In genomic region chr14:51627313-51627712, GRCh38 we compare ENCODE assay signal across 14 cellular contexts. TPM values are rescaled to one million over a fixed set of nuclear protein-coding genes. Genes with fewer than 3 reads are reported as not detected.
DNase-seq lines count a peak whose midpoint lies in the region; ATAC-seq, FAIRE-seq and TF ChIP-seq lines count a peak whose summit lies in the region.
"Had no signal": no experiment of that assay in that cellular context is flagged by ENCODE, and none has a peak within 500 bp of the region (broad histone marks: within the 10 kb centered on the region; RNA-seq: fewer than 3 reads in every experiment).

No MANE protein-coding gene starts in this region.

- no peak overlapping the region for H3K9ac ChIP-seq in H1 (replicated peaks in 1 of 4; ENCODE audit: extremely low read depth in 1 of 4, low read depth in 3 of 4, low read length in 3 of 4)

- TF ChIP-seq CTCF in A549 (IDR thresholded peaks at IDR 0.05) (no peak), H1 (IDR thresholded peaks at IDR 0.05; ENCODE audit: control extremely low read depth in 1 of 3, insufficient read depth in 1 of 3, low read depth in 1 of 3, low read length in 3 of 3) (no peak)

- CTCF ChIA-PET in A549 (lab: Yijun Ruan, JAX) = no interaction called here
- CTCF ChIA-PET in H1 (lab: Charles Lee; ENCODE audit: partially characterized antibody) = no interaction called here

- no peaks in the 10 kb centered on the region for H3K9me3 ChIP-seq in A549
- H3K9me3 ChIP-seq in H1 (ENCODE audit: insufficient read depth in 2 of 2, low read depth in 1 of 2, low read length in 1 of 2) = no peaks in the 10 kb centered on the region

- no peak overlapping the region for H4K8ac ChIP-seq in H1 (ENCODE audit: extremely low read depth, insufficient read depth, low read length)

- H4K5ac ChIP-seq in H1 (ENCODE audit: insufficient read length, low read depth, low read length) = no peak overlapping the region

- no peaks in the 10 kb centered on the region for H3K79me1 ChIP-seq in H1 (ENCODE audit: low read depth, low read length)

- DNase-seq in A549 (ENCODE audit: low read depth in 1 of 2, low spot score in 1 of 2) = no peak
- no peak for DNase-seq in GM19239 (ENCODE audit: insufficient read length, low spot score)
- peak; percentile 31 for DNase-seq in NCI-H510A treated with DMSO at 0.1 percent for 48 hours (lab: John Stamatoyannopoulos, UW)
- no peak for DNase-seq in H1 (ENCODE audit: low read depth in 1 of 2, low spot score in 2 of 2)
- DNase-seq in activated effector memory CD4-positive, alpha-beta T cell treated with anti-CD3 and anti-CD28 coated beads, Interleukin-2, amount 50 U/mL, for 16 hours = no peak
- no peak for DNase-seq in NCI-H1048 (lab: John Stamatoyannopoulos, UW)
- no peak for DNase-seq in D341Med (ENCODE audit: low spot score)
- DNase-seq: CD4-positive, alpha-beta memory T cell; KG1; NCI-H1930; NCI-H2227 treated with DMSO at 0.1 percent for 48 hours; NCI-H526 treated with DMSO at 0.1 percent for 48 hours had no signal

- no peak overlapping the region for H2BK20ac ChIP-seq in H1 (ENCODE audit: low read length)

- H3K4me1 ChIP-seq in A549 = no peaks in the 10 kb centered on the region
- no peaks in the 10 kb centered on the region for H3K4me1 ChIP-seq in H1 (replicated peaks in 1 of 4; ENCODE audit: control insufficient read depth in 3 of 4, insufficient read depth in 4 of 4, low read length in 3 of 4)

- H2BK120ac ChIP-seq in H1 (replicated peaks; ENCODE audit: low read depth, low read length) = no peak overlapping the region

- H4K20me1 ChIP-seq in H1 (replicated peaks in 1 of 2; ENCODE audit: control insufficient read depth in 1 of 2, insufficient read depth in 2 of 2, low read length in 2 of 2) = no peaks in the 10 kb centered on the region

- H3K4me2 ChIP-seq in A549 (no peak overlapping the region; the same call in 2 of the 3 replicates), H1 (ENCODE audit: insufficient read depth in 1 of 2, low read depth in 2 of 2, low read length in 2 of 2) (no peak overlapping the region)

- H3K79me2 ChIP-seq in H1 (ENCODE audit: control insufficient read depth in 1 of 2, insufficient read depth in 2 of 2, low read length in 2 of 2) = no peaks in the 10 kb centered on the region

- H3K14ac ChIP-seq in H1 (ENCODE audit: insufficient read length) = no peak overlapping the region

- no peaks in the 10 kb centered on the region; the same call in 1 of the 2 replicates for H3K23me2 ChIP-seq in H1 (ENCODE audit: low read depth, low read length)

- no peak overlapping the region for H3K4ac ChIP-seq in H1 (replicated peaks; ENCODE audit: insufficient read length, low read depth, low read length)

- no peak overlapping the region for H2BK15ac ChIP-seq in H1 (ENCODE audit: low read length)

- no peak for TF ChIP-seq EP300 in A549 (IDR thresholded peaks at IDR 0.05)
- no peak for TF ChIP-seq EP300 in H1 (IDR thresholded peaks at IDR 0.05; ENCODE audit: borderline replicate concordance in 1 of 2, low read depth in 2 of 2, low read length in 2 of 2)

- no peak overlapping the region for H2AK5ac ChIP-seq in H1 (ENCODE audit: low read depth, low read length)

- H3K4me3 ChIP-seq in A549 (no peak overlapping the region), H1 (ENCODE audit: extremely low read depth in 1 of 4, insufficient read depth in 2 of 4, low read depth in 3 of 4, low read length in 4 of 4) (no peak overlapping the region)

- no peaks in the 10 kb centered on the region for H3K36me3 ChIP-seq in H1 (ENCODE audit: control insufficient read depth in 2 of 4, insufficient read depth in 4 of 4, low read length in 3 of 4)

- no peak overlapping the region for H4K91ac ChIP-seq in H1 (replicated peaks; ENCODE audit: insufficient read length, low read length)

- no peak; a peak in 2 of 6 replicates for ATAC-seq in A549
- ATAC-seq in GM18517 (IDR thresholded peaks at IDR 0.05; ENCODE audit: unreplicated experiment) = no peak
- ATAC-seq: Right ventricle myocardium inferior had no signal

- TF ChIP-seq RAD21 in A549 (conservative IDR thresholded peaks at IDR 0.05 in 1 of 2, IDR thresholded peaks at IDR 0.05 in 1 of 2) (no peak), H1 (IDR thresholded peaks at IDR 0.05 in 1 of 2, conservative IDR thresholded peaks at IDR 0.05 in 1 of 2; ENCODE audit: low read depth in 2 of 2, low read length in 2 of 2) (no peak)

- no peak overlapping the region for H2BK5ac ChIP-seq in H1 (ENCODE audit: low read depth, low read length)

- no peak overlapping the region for H3K56ac ChIP-seq in H1 (replicated peaks; ENCODE audit: insufficient read length, low read depth, low read length)

- no peak overlapping the region for H3K18ac ChIP-seq in H1 (ENCODE audit: extremely low read depth, low read length)

- H3K27me3 ChIP-seq in H1 (replicated peaks in 1 of 4; ENCODE audit: control insufficient read depth in 3 of 4, extremely low read depth in 1 of 4, insufficient read depth in 3 of 4, low read length in 3 of 4) = no peaks in the 10 kb centered on the region

- H3K23ac ChIP-seq in H1 (ENCODE audit: insufficient read length) = no peak overlapping the region

- peak; percentile 84 for FAIRE-seq in A549 (lab: Jason Lieb, UNC)
- FAIRE-seq in GM19239 (lab: Jason Lieb, UNC) = peak; percentile 48
- no peak for FAIRE-seq in H1 (lab: Jason Lieb, UNC)

- H2BK12ac ChIP-seq in H1 (ENCODE audit: low read depth, low read length) = no peak overlapping the region

- POLR2A ChIA-PET in A549 (lab: Yijun Ruan, JAX) (no interaction called here), H1 (lab: Charles Lee; ENCODE audit: partially characterized antibody) (no interaction called here)

- H3K27ac ChIP-seq in A549 (no peak overlapping the region), H1 (ENCODE audit: low read depth, low read length) (no peak overlapping the region)

- H2AFZ ChIP-seq in H1 (ENCODE audit: low read length) = 0 out of 2 replicates have a peak overlapping the region, but pooled peaks have one; percentile 42

- TF ChIP-seq POLR2A in A549 (IDR thresholded peaks at IDR 0.05; ENCODE audit: low read length) (no peak), H1 (IDR thresholded peaks at IDR 0.05; ENCODE audit: control extremely low read depth in 1 of 2, low read depth in 2 of 2, low read length in 2 of 2) (no peak)

TF ChIP-seq in A549, 52 proteins besides CTCF, POLR2A, EP300 and RAD21 (continues in another document):
- TF ChIP-seq NR3C1 (IDR thresholded peaks at IDR 0.05) (no peak), FOSB (CRISPR knock-in tag; IDR thresholded peaks at IDR 0.05) (no peak), ZFP36 (IDR thresholded peaks at IDR 0.05; ENCODE audit: borderline replicate concordance, partially characterized antibody) (no peak), GATA3 (IDR thresholded peaks at IDR 0.05; ENCODE audit: borderline replicate concordance) (no peak)
- TF ChIP-seq, protein P1, sequence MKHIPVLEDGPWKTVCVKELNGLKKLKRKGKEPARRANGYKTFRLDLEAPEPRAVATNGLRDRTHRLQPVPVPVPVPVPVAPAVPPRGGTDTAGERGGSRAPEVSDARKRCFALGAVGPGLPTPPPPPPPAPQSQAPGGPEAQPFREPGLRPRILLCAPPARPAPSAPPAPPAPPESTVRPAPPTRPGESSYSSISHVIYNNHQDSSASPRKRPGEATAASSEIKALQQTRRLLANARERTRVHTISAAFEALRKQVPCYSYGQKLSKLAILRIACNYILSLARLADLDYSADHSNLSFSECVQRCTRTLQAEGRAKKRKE (CRISPR knock-in tag; IDR thresholded peaks at IDR 0.05; ENCODE audit: low read depth) = no peak
- TF ChIP-seq, protein P2, sequence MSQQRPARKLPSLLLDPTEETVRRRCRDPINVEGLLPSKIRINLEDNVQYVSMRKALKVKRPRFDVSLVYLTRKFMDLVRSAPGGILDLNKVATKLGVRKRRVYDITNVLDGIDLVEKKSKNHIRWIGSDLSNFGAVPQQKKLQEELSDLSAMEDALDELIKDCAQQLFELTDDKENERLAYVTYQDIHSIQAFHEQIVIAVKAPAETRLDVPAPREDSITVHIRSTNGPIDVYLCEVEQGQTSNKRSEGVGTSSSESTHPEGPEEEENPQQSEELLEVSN (IDR thresholded peaks at IDR 0.05; ENCODE audit: borderline replicate concordance, low read depth) = no peak

TF ChIP-seq in H1, 55 proteins besides CTCF, POLR2A, EP300 and RAD21:
- TF ChIP-seq TAF1 (IDR thresholded peaks at IDR 0.05; ENCODE audit: low read depth, low read length) (no peak), CREB1 (IDR thresholded peaks at IDR 0.05) (no peak), SIX5 (IDR thresholded peaks at IDR 0.05; ENCODE audit: low read depth, low read length) (no peak)

RNA-seq across cellular contexts. Expression of gene FRMD6, which starts 24.4 kb away (rescaled TPM):
- 23.1 and 23.5 TPM in 2 replicates for polyA plus RNA-seq in A549 (2011; rRNA removed)
- polyA plus RNA-seq in A549 (2012; cell fraction: cytosol; rRNA removed) = 15.1 and 18.9 TPM in 2 replicates
- polyA plus RNA-seq in A549 (2012; cell fraction: nucleus; rRNA removed) = 20.8 and 24.8 TPM in 2 replicates
- 18.2 to 18.8 TPM (median 18.8 TPM) in 3 replicates for polyA plus RNA-seq in A549 (2017; fragmentation: RNase III; extraction: RNeasy Plus Mini Kit Qiagen cat#74134 plus additional on column Dnase treatment)
- polyA minus RNA-seq in A549 (2011; rRNA and poly(A)+ RNA removed) = 30.6 and 32.5 TPM in 2 replicates
- 20.8 and 23.7 TPM in 2 replicates for total RNA-seq in H1 (2021; fragmentation: NEBNext Ultra II Directional; extraction: Animal tissue kit (Norgen Biotek cat#: 25700))
- polyA plus RNA-seq in H1 (2011; rRNA removed) = 5.4 and 9.0 TPM in 2 replicates
- 6.8 TPM for polyA plus RNA-seq in H1 (2011; cell fraction: cytosol; rRNA removed)
- 15.2 TPM for polyA plus RNA-seq in H1 (2011; cell fraction: nucleus; rRNA removed)
- polyA plus RNA-seq in H1 (2012, experiment 1 of 2) = 4.7 to 8.1 TPM (median 7.7 TPM) in 4 replicates
- polyA plus RNA-seq in H1 (2012, experiment 2 of 2) = 0.81 TPM
- 8.6 TPM for polyA plus RNA-seq in H1 (2013, experiment 1 of 2)
- 8.9 TPM for polyA plus RNA-seq in H1 (2013, experiment 2 of 2)
- polyA minus RNA-seq in H1 (2011; rRNA and poly(A)+ RNA removed) = 19.8 and 23.9 TPM in 2 replicates
- 10.6 TPM for polyA minus RNA-seq in H1 (2011; cell fraction: cytosol; rRNA and poly(A)+ RNA removed)
- 25.7 TPM for polyA minus RNA-seq in H1 (2011; cell fraction: nucleus; rRNA and poly(A)+ RNA removed)
